Comparison of ENCODE assay signal across 8 cellular contexts in genomic region chr10:75235375-75236177, GRCh38. TPM values are rescaled to one million over a fixed set of nuclear protein-coding genes. Genes with fewer than 3 reads are reported as not detected.
A peak's percentile ranks its signal among the peaks of the same experiment; 100 is the strongest.
DNase-seq lines count a peak whose midpoint lies in the region; ATAC-seq and TF ChIP-seq lines count a peak whose summit lies in the region.

Gene COMTD1, minus strand, starts transcription at chr10:75235957. Its CDS starts 29 bp downstream, at chr10:75235928.

- peak; percentile 94 for DNase-seq in GM10266 (ENCODE audit: extremely low spot score)
- peak; percentile 60 for DNase-seq in HFF-Myc (ENCODE audit: extremely low read depth, low read depth)
- DNase-seq in MV-4-11 (lab: John Stamatoyannopoulos, UW): peak; percentile 73
- DNase-seq in glomerular endothelial cell (ENCODE audit: extremely low read depth, low read depth, low spot score): no peak
- peak; percentile 60 for DNase-seq in omental fat pad (ENCODE audit: low spot score)

- peak; percentile 74 for ATAC-seq in SK-N-SH treated with all-trans-retinoic acid at 6 μM for 48 hours
- peak; percentile 82 for ATAC-seq in omental fat pad (ENCODE audit: low FRiP score)

- peak within 1 kb of the TSS; percentile 83 for H3K4me3 Mint-ChIP-seq in activated naive CD4-positive, alpha-beta T cell treated with anti-CD3 and anti-CD28 coated beads, Interleukin-2, amount 50 U/mL, for 24 hours

- peak within 1 kb of the TSS; percentile 69 for H3K4me3 ChIP-seq in HFF-Myc (replicated peaks; ENCODE audit: low read depth, low read length)

- H3K27ac ChIP-seq in temporal lobe (ENCODE audit: low read depth, low read length): no peak within 1 kb of the TSS

- peaks cover 5% of the 10 kb centered on the region for H3K36me3 Mint-ChIP-seq in activated naive CD4-positive, alpha-beta T cell treated with anti-CD3 and anti-CD28 coated beads, Interleukin-2, amount 50 U/mL, for 24 hours

- peaks cover 26% of the 10 kb centered on the region for H3K4me1 Mint-ChIP-seq in activated naive CD4-positive, alpha-beta T cell treated with anti-CD3 and anti-CD28 coated beads, Interleukin-2, amount 50 U/mL, for 24 hours

- no peaks in the 10 kb centered on the region for H3K9me3 Mint-ChIP-seq in activated naive CD4-positive, alpha-beta T cell treated with anti-CD3 and anti-CD28 coated beads, Interleukin-2, amount 50 U/mL, for 24 hours

- peak; percentile 100 for TF ChIP-seq CTCF in GM10266 (IDR thresholded peaks at IDR 0.05; ENCODE audit: control insufficient read depth, insufficient read depth, low read depth, missing control alignments)
- TF ChIP-seq CTCF in HFF-Myc (IDR thresholded peaks at IDR 0.05; ENCODE audit: low read depth, low read length, missing control alignments): peak; percentile 99
- peak in 2 of 3 donors; percentile 100 for TF ChIP-seq CTCF in omental fat pad (IDR thresholded peaks at IDR 0.05)

- H3K27me3 Mint-ChIP-seq in activated naive CD4-positive, alpha-beta T cell treated with anti-CD3 and anti-CD28 coated beads, Interleukin-2, amount 50 U/mL, for 24 hours: no peaks in the 10 kb centered on the region

- peak within 1 kb of the TSS; percentile 99 for H3K27ac Mint-ChIP-seq in activated naive CD4-positive, alpha-beta T cell treated with anti-CD3 and anti-CD28 coated beads, Interleukin-2, amount 50 U/mL, for 24 hours

TF ChIP-seq in SK-N-SH treated with all-trans-retinoic acid at 6 μM for 48 hours, 23 proteins besides CTCF, POLR2A, EP300 and RAD21:
- TF ChIP-seq OSR1 (CRISPR knock-in tag; IDR thresholded peaks at IDR 0.05) (no peak), GLIS3 (CRISPR knock-in tag; IDR thresholded peaks at IDR 0.05) (0 out of 2 replicates have a peak, but pooled peaks have one; percentile 38)

RNA-seq across cellular contexts. Expression of gene COMTD1, which starts in this region (rescaled TPM):
- total RNA-seq in glomerular endothelial cell: 20.8 and 22.8 TPM in 2 replicates
- total RNA-seq in omental fat pad: 10 to 100 TPM; 16.1 to 30.6 (median 24.3) TPM
- 19.9 TPM for total RNA-seq in temporal lobe
